In genomic region chr4:81522711-81523110, GRCh38 we compare ENCODE assay signal across 24 cellular contexts. TPM values are rescaled to one million over a fixed set of nuclear protein-coding genes. Genes with fewer than 3 reads are reported as not detected.
"Had no signal": no experiment of that assay in that cellular context is flagged by ENCODE, and none has a peak within 500 bp of the region (broad histone marks: within the 10 kb centered on the region; RNA-seq: fewer than 3 reads in every experiment).

No MANE protein-coding gene starts in this region.

- H3K9ac ChIP-seq: neural progenitor cell had no signal

- ATAC-seq: effector memory CD8-positive, alpha-beta T cell; gastroesophageal sphincter; left lung; lower lobe of right lung; natural killer cell treated with Interleukin-12 subunit alpha and Interleukin-12 subunit beta and Interleukin-15 and Interleukin-18, amount 100 ng/mL, for 72 hours; pancreas; right cardiac atrium; stimulated activated naive CD8-positive, alpha-beta T cell treated with anti-CD3 and anti-CD28 coated beads, Interleukin-15, Interleukin-2, amounts not matched to agents 100 U/mL and 50 U/mL, for 24 hours had no signal

- H3K27ac Mint-ChIP-seq: dendritic cell treated with granulocyte-macrophage colony-stimulating factor and Interleukin-4, amounts not matched to agents 40 ng/mL and 50 ng/mL, for 4 days; effector memory CD8-positive, alpha-beta T cell; mesothelial cell of epicardium; neural progenitor cell; progenitor cell of endocrine pancreas; type B pancreatic cell had no signal

- DNase-seq: effector memory CD8-positive, alpha-beta T cell; glutamatergic neuron; islet precursor cell; left lung; lower lobe of right lung; occipital lobe; pancreas; right cardiac atrium; small intestine; stimulated activated CD4-positive, alpha-beta T cell treated with anti-CD3 and anti-CD28 coated beads, Interleukin-12 subunit alpha, Interleukin-12 subunit beta, amount 100 ng/mL, for 4 hours; stimulated activated naive CD8-positive, alpha-beta T cell treated with anti-CD3 and anti-CD28 coated beads, Interleukin-15, Interleukin-2, amounts not matched to agents 100 U/mL and 50 U/mL, for 24 hours; thyroid gland had no signal

- H3K27ac ChIP-seq: epithelial cell of prostate, esophagus muscularis mucosa, left lung, lower lobe of right lung, neural progenitor cell, pancreas, suprapubic skin, thyroid gland had no signal

- H3K27me3 ChIP-seq: esophagus muscularis mucosa, gastroesophageal sphincter, left lung, pancreas, suprapubic skin, thyroid gland had no signal

- H3K27me3 Mint-ChIP-seq: dendritic cell treated with granulocyte-macrophage colony-stimulating factor and Interleukin-4, amounts not matched to agents 40 ng/mL and 50 ng/mL, for 4 days; effector memory CD8-positive, alpha-beta T cell; memory B cell; type B pancreatic cell had no signal

- H3K9me3 Mint-ChIP-seq: effector memory CD8-positive, alpha-beta T cell; mesothelial cell of epicardium; natural killer cell treated with Interleukin-12 subunit alpha and Interleukin-12 subunit beta and Interleukin-15 and Interleukin-18, amount 100 ng/mL, for 72 hours; neural progenitor cell; type B pancreatic cell had no signal

- H2AFZ ChIP-seq: neural progenitor cell had no signal

- H3K4me3 Mint-ChIP-seq: dendritic cell treated with granulocyte-macrophage colony-stimulating factor and Interleukin-4, amounts not matched to agents 40 ng/mL and 50 ng/mL, for 4 days; effector memory CD8-positive, alpha-beta T cell; memory B cell; mesothelial cell of epicardium; natural killer cell treated with Interleukin-12 subunit alpha and Interleukin-12 subunit beta and Interleukin-15 and Interleukin-18, amount 100 ng/mL, for 72 hours; neural progenitor cell; type B pancreatic cell had no signal

- H3K36me3 Mint-ChIP-seq: mesothelial cell of epicardium, neural progenitor cell, type B pancreatic cell had no signal

- H3K9me3 ChIP-seq: esophagus muscularis mucosa, lower lobe of right lung, pancreas, suprapubic skin, thyroid gland had no signal

- H3K4me1 ChIP-seq: gastroesophageal sphincter, pancreas, suprapubic skin, thyroid gland had no signal

RNA-seq across cellular contexts. Expression of gene RASGEF1B, which starts 51.0 kb away (rescaled TPM):
- total RNA-seq: fibroblast of villous mesenchyme had no signal
